10 cellular contexts compared by ENCODE assay signal in genomic region chr15:70526974-70527325, GRCh38.
DNase-seq lines count a peak whose midpoint lies in the region; ATAC-seq, FAIRE-seq and TF ChIP-seq lines count a peak whose summit lies in the region.
"Had no signal": no experiment of that assay in that cellular context is flagged by ENCODE, and none has a peak within 500 bp of the region (broad histone marks: within the 10 kb centered on the region; RNA-seq: fewer than 3 reads in every experiment).

No MANE protein-coding gene starts in this region.

- H3K27me3 Mint-ChIP-seq in astrocyte (ENCODE audit: low read depth, unreplicated experiment) (peaks cover 59% of the 10 kb centered on the region), naive B cell (peaks cover 3 to 9% (median 7%) of the 10 kb centered on the region in 3 donors)

- H2BK15ac ChIP-seq in IMR-90 (ENCODE audit: low read depth, low read length): no peak overlapping the region

- no peak overlapping the region for H4K8ac ChIP-seq in IMR-90 (ENCODE audit: low read depth in 2 of 2, low read length in 2 of 2)

- no TSS peak for BruUV-seq in IMR-90 (replicated peaks; lab: Mats Ljungman, UMichigan)

- no peak for TF ChIP-seq RAD21 in IMR-90 (IDR thresholded peaks at IDR 0.05; ENCODE audit: low read length)

- no peak overlapping the region for H2AK5ac ChIP-seq in IMR-90 (ENCODE audit: low read depth, low read length)

- H3K4me3 Mint-ChIP-seq in astrocyte (ENCODE audit: unreplicated experiment): no peak overlapping the region
- H3K4me3 Mint-ChIP-seq in naive B cell: peak overlapping the region; percentile 10 to 78 (median 70)
- H3K4me3 Mint-ChIP-seq: activated naive CD4-positive, alpha-beta T cell treated with anti-CD3 and anti-CD28 coated beads, Interleukin-2, amount 10 ng/mL, durations not matched to agents 7 days and 5 days had no signal

- no peak for DNase-seq in IMR-90
- no peak for DNase-seq in astrocyte (ENCODE audit: low read depth)
- no peak for DNase-seq in naive B cell
- no peak for DNase-seq in cortex of kidney (lab: John Stamatoyannopoulos, UW)
- no peak for DNase-seq in germinal center (ENCODE audit: low spot score)
- DNase-seq: activated naive CD4-positive, alpha-beta T cell treated with anti-CD3 and anti-CD28 coated beads, Interleukin-2, amount 10 ng/mL, durations not matched to agents 7 days and 5 days; T-helper 9 cell had no signal

- no peak overlapping the region for H4K91ac ChIP-seq in IMR-90 (ENCODE audit: insufficient read depth, low read depth, low read length)

- peak overlapping the region in 2 of 10 experiments; percentile 15 to 17; a peak in 2 of 20 replicates for H3K4me3 ChIP-seq in BLaER1 treated with 17β-estradiol and CSF1 and Interleukin-3, amounts not matched to agents 10 nM and 100 nM
- H3K4me3 ChIP-seq in IMR-90 (ENCODE audit: insufficient read depth, low read depth, low read length) (no peak overlapping the region), astrocyte (ENCODE audit: insufficient read depth, low read depth, low read length) (peak overlapping the region; percentile 26)

- CTCF ChIA-PET in IMR-90 (lab: Yijun Ruan, JAX): interaction anchor here (1.0 kb wide), 1 partner anchor 11 kb away, joined by 3 read pairs; no protein-coding TSS in a partner anchor

- dilution Hi-C loops in IMR-90 (cut with HindIII; ENCODE audit: low sequenced_read_pairs, unreplicated experiment): no loop called here

- H3K4ac ChIP-seq in IMR-90 (ENCODE audit: low read depth, low read length): no peak overlapping the region

- no peak overlapping the region for H2AK9ac ChIP-seq in IMR-90 (replicated peaks; ENCODE audit: low read depth, low read length, poor library complexity)

- H3K9ac ChIP-seq in BLaER1 treated with 17β-estradiol and CSF1 and Interleukin-3, amounts not matched to agents 10 nM and 100 nM: no peak overlapping the region
- H3K9ac ChIP-seq in IMR-90 (ENCODE audit: low read depth, low read length) (no peak overlapping the region), astrocyte (ENCODE audit: low read length) (no peak overlapping the region)

- H2BK5ac ChIP-seq in IMR-90 (ENCODE audit: low read depth, low read length, poor library complexity, severe bottlenecking): no peak overlapping the region

- H3K27ac Mint-ChIP-seq in astrocyte (ENCODE audit: unreplicated experiment) (no peak overlapping the region), naive B cell (peak overlapping the region in 4 of 6 donors; percentile 35 to 74 (median 66))

- H3K9me3 Mint-ChIP-seq in astrocyte (ENCODE audit: unreplicated experiment) (no peaks in the 10 kb centered on the region), naive B cell (peaks cover 3 to 14% (median 7%) of the 10 kb centered on the region in 7 donors)

- no peaks in the 10 kb centered on the region for H3K79me1 ChIP-seq in IMR-90 (ENCODE audit: low read depth in 1 of 2, low read length in 2 of 2)

- no peak overlapping the region for H3K18ac ChIP-seq in IMR-90 (ENCODE audit: low read depth, low read length)

- H3K56ac ChIP-seq in IMR-90 (ENCODE audit: extremely low read depth, insufficient read depth, low read length): no peak overlapping the region

- H4K5ac ChIP-seq in IMR-90 (ENCODE audit: low read depth, low read length): no peak overlapping the region

- in situ Hi-C loops in IMR-90 (cut with MboI; ENCODE audit: low sequenced_read_pairs): no loop called here

- no peak for TF ChIP-seq POLR2A in IMR-90 (IDR thresholded peaks at IDR 0.05; ENCODE audit: low read depth, low read length)

- WGBS in IMR-90 (ENCODE audit: extremely low coverage in 2 of 2, insufficient read length in 1 of 2), 2 experiments: 77% methylated on average over 3 of the region's 6 CpGs; no CpG with 5 or more reads in 1 of the 2 experiments

- no peaks in the 10 kb centered on the region for H3K79me2 ChIP-seq in astrocyte (ENCODE audit: insufficient read depth, low read length)

- TF ChIP-seq CTCF in IMR-90 (conservative IDR thresholded peaks at IDR 0.05; ENCODE audit: low read depth, low read length) (no peak), astrocyte (IDR thresholded peaks at IDR 0.05; ENCODE audit: insufficient read depth, low read depth, low read length) (no peak)

- no peaks in the 10 kb centered on the region for H3K9me3 ChIP-seq in BLaER1 treated with 17β-estradiol and CSF1 and Interleukin-3, amounts not matched to agents 10 nM and 100 nM (replicated peaks in 1 of 11)
- no peaks in the 10 kb centered on the region for H3K9me3 ChIP-seq in IMR-90 (ENCODE audit: control insufficient read depth, insufficient read depth, low read length)
- H3K9me3 ChIP-seq in astrocyte (ENCODE audit: insufficient read depth, low read depth, low read length): no peaks in the 10 kb centered on the region

- peak overlapping the region; percentile 68 to 89 (median 84) for H3K4me2 ChIP-seq in BLaER1 treated with 17β-estradiol and CSF1 and Interleukin-3, amounts not matched to agents 10 nM and 100 nM
- H3K4me2 ChIP-seq in IMR-90 (ENCODE audit: low read depth, low read length) (peak overlapping the region; percentile 84; the same call in 1 of the 2 replicates), astrocyte (ENCODE audit: low read length) (peak overlapping the region; percentile 79)

- H2BK120ac ChIP-seq in IMR-90 (ENCODE audit: low read depth, low read length): no peak overlapping the region

- no peak overlapping the region for H2BK20ac ChIP-seq in IMR-90 (ENCODE audit: low read depth, low read length)

- H3K4me1 Mint-ChIP-seq in astrocyte (ENCODE audit: low read depth, unreplicated experiment) (peaks cover 9% of the 10 kb centered on the region), naive B cell (peaks cover 45 to 58% (median 48%) of the 10 kb centered on the region in 3 donors)

- no peaks in the 10 kb centered on the region for H3K36me3 Mint-ChIP-seq in astrocyte (ENCODE audit: low read depth, unreplicated experiment)
- H3K36me3 Mint-ChIP-seq in naive B cell: peaks cover 6 to 21% of the 10 kb centered on the region in 2 donors

- no peak for FAIRE-seq in astrocyte (lab: Jason Lieb, UNC)

- intact Hi-C loops in IMR-90 (cut with micrococcal nuclease): no loop called here

- peaks cover 34 to 87% (median 79%) of the 10 kb centered on the region in 10 experiments for H3K4me1 ChIP-seq in BLaER1 treated with 17β-estradiol and CSF1 and Interleukin-3, amounts not matched to agents 10 nM and 100 nM
- H3K4me1 ChIP-seq in IMR-90 (ENCODE audit: control insufficient read depth, insufficient read depth, low read length): peaks cover 2% of the 10 kb centered on the region; the same call in 1 of the 2 replicates
- H3K4me1 ChIP-seq in astrocyte (ENCODE audit: insufficient read depth, low read length): peaks cover 25% of the 10 kb centered on the region

- ATAC-seq in IMR-90 (ENCODE audit: low read depth) (no peak), naive B cell (ENCODE audit: low read depth in 2 of 2) (no peak), HG03521 (IDR thresholded peaks at IDR 0.05; ENCODE audit: unreplicated experiment) (no peak)
- no peak for ATAC-seq in activated CD4-positive, CD25-positive, alpha-beta regulatory T cell treated with anti-CD3 and anti-CD28 coated beads, Interleukin-2, amount 50 U/mL, for 24 hours

- no peak overlapping the region for H3K14ac ChIP-seq in IMR-90 (replicated peaks; ENCODE audit: low read depth, low read length)

- no peaks in the 10 kb centered on the region for H3K36me3 ChIP-seq in BLaER1 treated with 17β-estradiol and CSF1 and Interleukin-3, amounts not matched to agents 10 nM and 100 nM
- H3K36me3 ChIP-seq in IMR-90 (ENCODE audit: control insufficient read depth, insufficient read depth, low read length) (no peaks in the 10 kb centered on the region), astrocyte (ENCODE audit: insufficient read depth, low read length) (no peaks in the 10 kb centered on the region)

- peaks cover 4% of the 10 kb centered on the region; the same call in 1 of the 2 replicates for H3K9me1 ChIP-seq in IMR-90 (ENCODE audit: insufficient read depth, low read length)

- H2AFZ ChIP-seq in IMR-90 (replicated peaks; ENCODE audit: low read length, poor library complexity) (no peak overlapping the region), astrocyte (ENCODE audit: low read depth, low read length) (no peak overlapping the region)

- H3K27me3 ChIP-seq in BLaER1 treated with 17β-estradiol and CSF1 and Interleukin-3, amounts not matched to agents 10 nM and 100 nM: peaks cover 0 to 94% (median 39%) of the 10 kb centered on the region in 11 experiments; a peak in 16 of 22 replicates
- H3K27me3 ChIP-seq in IMR-90 (ENCODE audit: control insufficient read depth, insufficient read depth, low read length) (peaks cover 61% of the 10 kb centered on the region), astrocyte (ENCODE audit: insufficient read depth, low read length) (peaks cover 25% of the 10 kb centered on the region)

- POLR2A ChIA-PET in IMR-90 (lab: Charles Lee; ENCODE audit: unreplicated experiment): no interaction called here

- H4K20me1 ChIP-seq in BLaER1 treated with 17β-estradiol and CSF1 and Interleukin-3, amounts not matched to agents 10 nM and 100 nM: peaks cover 0 to 76% (median 17%) of the 10 kb centered on the region in 11 experiments; a peak in 14 of 22 replicates
- H4K20me1 ChIP-seq in IMR-90 (ENCODE audit: insufficient read depth, low read length) (no peaks in the 10 kb centered on the region), astrocyte (ENCODE audit: insufficient read depth, low read length) (no peaks in the 10 kb centered on the region)

- no peak overlapping the region for H3K23ac ChIP-seq in IMR-90 (ENCODE audit: low read depth, low read length)

- peak overlapping the region in 1 of 11 experiments; percentile 44; a peak in 1 of 22 replicates for H3K27ac ChIP-seq in BLaER1 treated with 17β-estradiol and CSF1 and Interleukin-3, amounts not matched to agents 10 nM and 100 nM
- H3K27ac ChIP-seq in IMR-90 (ENCODE audit: insufficient read depth, low read length) (no peak overlapping the region), astrocyte (ENCODE audit: low read depth, low read length) (no peak overlapping the region)

TF ChIP-seq in IMR-90, 13 proteins besides CTCF, POLR2A, EP300 and RAD21 (continues in another document):
- no peak for TF ChIP-seq CHD1 (IDR thresholded peaks at IDR 0.05; ENCODE audit: low read depth, low read length)
- TF ChIP-seq RCOR1 (IDR thresholded peaks at IDR 0.05; ENCODE audit: insufficient replicate concordance, low read length): no peak
- no peak for TF ChIP-seq USF2 (IDR thresholded peaks at IDR 0.05; ENCODE audit: low read depth, low read length)
- no peak for TF ChIP-seq MXI1 (IDR thresholded peaks at IDR 0.05; ENCODE audit: borderline replicate concordance, low read depth, low read length)
- TF ChIP-seq MAZ (IDR thresholded peaks at IDR 0.05; ENCODE audit: borderline replicate concordance, low read depth, low read length): no peak
